In genomic region chr5:113232667-113233066, GRCh38 we compare ENCODE assay signal across 13 cellular contexts.
DNase-seq lines count a peak whose midpoint lies in the region; ATAC-seq and TF ChIP-seq lines count a peak whose summit lies in the region.
"Had no signal": no experiment of that assay in that cellular context is flagged by ENCODE, and none has a peak within 500 bp of the region (broad histone marks: within the 10 kb centered on the region; RNA-seq: fewer than 3 reads in every experiment).

No MANE protein-coding gene starts in this region.

- H3K4me1 Mint-ChIP-seq in mesothelial cell of epicardium (peaks cover 75% of the 10 kb centered on the region), natural killer cell (no peaks in the 10 kb centered on the region)
- peaks cover 0 to 11% (median 0%) of the 10 kb centered on the region in 7 donors for H3K4me1 Mint-ChIP-seq in naive thymus-derived CD4-positive, alpha-beta T cell

- no peaks in the 10 kb centered on the region for H3K27me3 ChIP-seq in naive thymus-derived CD4-positive, alpha-beta T cell (ENCODE audit: control insufficient read depth in 2 of 2, insufficient read depth in 2 of 2, low read length in 2 of 2)
- H3K27me3 ChIP-seq: transverse colon had no signal

- TF ChIP-seq CTCF in mesothelial cell of epicardium (IDR thresholded peaks at IDR 0.05; ENCODE audit: unreplicated experiment), result no peak
- no peak for TF ChIP-seq CTCF in natural killer cell (IDR thresholded peaks at IDR 0.05)

- H3K36me3 Mint-ChIP-seq in mesothelial cell of epicardium (no peaks in the 10 kb centered on the region), natural killer cell (no peaks in the 10 kb centered on the region)
- peaks cover 0 to 4% (median 0%) of the 10 kb centered on the region in 5 donors for H3K36me3 Mint-ChIP-seq in naive thymus-derived CD4-positive, alpha-beta T cell

- DNase-seq in DMS79 treated with DMSO at 0.1 percent for 48 hours (lab: John Stamatoyannopoulos, UW) (peak; percentile 21), NCI-H82 (lab: John Stamatoyannopoulos, UW) (peak; percentile 83), epithelial cell of prostate (ENCODE audit: low read depth, low spot score) (no peak), mesothelial cell of epicardium (ENCODE audit: low spot score in 2 of 2, unreplicated experiment in 2 of 2) (no peak), natural killer cell (no peak)
- DNase-seq in naive thymus-derived CD4-positive, alpha-beta T cell, result no peak
- DNase-seq: activated CD4-positive, alpha-beta T cell treated with anti-CD3 and anti-CD28 coated beads for 4 hours; activated T-cell treated with anti-CD3 and anti-CD28 coated beads for 4 hours; transverse colon had no signal

- H3K27me3 Mint-ChIP-seq in mesothelial cell of epicardium (ENCODE audit: low read depth) (no peaks in the 10 kb centered on the region), natural killer cell (ENCODE audit: low read depth in 2 of 2) (peaks cover 19 to 55% of the 10 kb centered on the region in 2 donors)
- peaks cover 13 to 60% (median 18%) of the 10 kb centered on the region in 5 donors for H3K27me3 Mint-ChIP-seq in naive thymus-derived CD4-positive, alpha-beta T cell

- CTCF ChIA-PET in naive thymus-derived CD4-positive, alpha-beta T cell (lab: Charles Lee), result no interaction called here

- no peaks in the 10 kb centered on the region for H3K4me1 ChIP-seq in naive thymus-derived CD4-positive, alpha-beta T cell (ENCODE audit: control insufficient read depth in 2 of 2, insufficient read depth in 2 of 2, low read length in 2 of 2)

- no peak overlapping the region for H3K4me3 Mint-ChIP-seq in mesothelial cell of epicardium
- no peak overlapping the region for H3K4me3 Mint-ChIP-seq in natural killer cell
- no peak overlapping the region for H3K4me3 Mint-ChIP-seq in naive thymus-derived CD4-positive, alpha-beta T cell
- H3K4me3 Mint-ChIP-seq: T-helper 1 cell treated with Interleukin-12 subunit alpha and Interleukin-12 subunit beta and Interleukin-4 antibody, amounts not matched to agents 30 μg/mL and 1 μg/mL, for 36 hours had no signal

- H3K27ac Mint-ChIP-seq in mesothelial cell of epicardium (peak overlapping the region; percentile 40), natural killer cell (no peak overlapping the region)
- H3K27ac Mint-ChIP-seq in naive thymus-derived CD4-positive, alpha-beta T cell, result no peak overlapping the region
- H3K27ac Mint-ChIP-seq: T-helper 1 cell treated with Interleukin-12 subunit alpha and Interleukin-12 subunit beta and Interleukin-4 antibody, amounts not matched to agents 30 μg/mL and 1 μg/mL, for 36 hours had no signal

- H3K4me3 ChIP-seq in naive thymus-derived CD4-positive, alpha-beta T cell (ENCODE audit: low read length), result no peak overlapping the region
- H3K4me3 ChIP-seq: coronary artery, transverse colon had no signal

- POLR2A ChIA-PET in naive thymus-derived CD4-positive, alpha-beta T cell (lab: Charles Lee), result no interaction called here

- no peaks in the 10 kb centered on the region for H3K9me3 Mint-ChIP-seq in mesothelial cell of epicardium
- no peaks in the 10 kb centered on the region for H3K9me3 Mint-ChIP-seq in natural killer cell
- no peaks in the 10 kb centered on the region for H3K9me3 Mint-ChIP-seq in naive thymus-derived CD4-positive, alpha-beta T cell
- H3K9me3 Mint-ChIP-seq: T-helper 1 cell treated with Interleukin-12 subunit alpha and Interleukin-12 subunit beta and Interleukin-4 antibody, amounts not matched to agents 30 μg/mL and 1 μg/mL, for 36 hours had no signal

- no peak for ATAC-seq in HG03520 (IDR thresholded peaks at IDR 0.05; ENCODE audit: unreplicated experiment)
- ATAC-seq in natural killer cell, result no peak
- ATAC-seq in HG03442 (IDR thresholded peaks at IDR 0.05; ENCODE audit: unreplicated experiment), result no peak
- no peak for ATAC-seq in naive thymus-derived CD4-positive, alpha-beta T cell

- intact Hi-C loops in natural killer cell (cut with micrococcal nuclease), result no loop called here
- intact Hi-C loops in naive thymus-derived CD4-positive, alpha-beta T cell (cut with micrococcal nuclease), result no loop called here

- H3K36me3 ChIP-seq in naive thymus-derived CD4-positive, alpha-beta T cell (ENCODE audit: control insufficient read depth in 2 of 3, insufficient read depth in 3 of 3, low read length in 3 of 3), result no peaks in the 10 kb centered on the region
- H3K36me3 ChIP-seq: transverse colon had no signal

- H3K9me3 ChIP-seq in naive thymus-derived CD4-positive, alpha-beta T cell (ENCODE audit: control insufficient read depth in 2 of 3, low read length in 3 of 3), result no peaks in the 10 kb centered on the region
- H3K9me3 ChIP-seq: transverse colon had no signal

- peak overlapping the region; percentile 61 for H3K27ac ChIP-seq in epithelial cell of prostate
- H3K27ac ChIP-seq in naive thymus-derived CD4-positive, alpha-beta T cell (ENCODE audit: low read depth, low read length), result no peak overlapping the region
- H3K27ac ChIP-seq: coronary artery, transverse colon had no signal

Comparison
In these comparisons a context has a peak if more than half of its experiments do, and no peak if none do; other contexts are left out.
1. DNase-seq: peak in DMS79 treated with DMSO at 0.1 percent for 48 hours (single experiment) and NCI-H82 (single experiment); none in epithelial cell of prostate (single experiment), mesothelial cell of epicardium (0 of 2), natural killer cell (single experiment) and naive thymus-derived CD4-positive, alpha-beta T cell (0 of 9).